Comparison of ENCODE assay signal across 8 cellular contexts in the genomic region with DNA sequence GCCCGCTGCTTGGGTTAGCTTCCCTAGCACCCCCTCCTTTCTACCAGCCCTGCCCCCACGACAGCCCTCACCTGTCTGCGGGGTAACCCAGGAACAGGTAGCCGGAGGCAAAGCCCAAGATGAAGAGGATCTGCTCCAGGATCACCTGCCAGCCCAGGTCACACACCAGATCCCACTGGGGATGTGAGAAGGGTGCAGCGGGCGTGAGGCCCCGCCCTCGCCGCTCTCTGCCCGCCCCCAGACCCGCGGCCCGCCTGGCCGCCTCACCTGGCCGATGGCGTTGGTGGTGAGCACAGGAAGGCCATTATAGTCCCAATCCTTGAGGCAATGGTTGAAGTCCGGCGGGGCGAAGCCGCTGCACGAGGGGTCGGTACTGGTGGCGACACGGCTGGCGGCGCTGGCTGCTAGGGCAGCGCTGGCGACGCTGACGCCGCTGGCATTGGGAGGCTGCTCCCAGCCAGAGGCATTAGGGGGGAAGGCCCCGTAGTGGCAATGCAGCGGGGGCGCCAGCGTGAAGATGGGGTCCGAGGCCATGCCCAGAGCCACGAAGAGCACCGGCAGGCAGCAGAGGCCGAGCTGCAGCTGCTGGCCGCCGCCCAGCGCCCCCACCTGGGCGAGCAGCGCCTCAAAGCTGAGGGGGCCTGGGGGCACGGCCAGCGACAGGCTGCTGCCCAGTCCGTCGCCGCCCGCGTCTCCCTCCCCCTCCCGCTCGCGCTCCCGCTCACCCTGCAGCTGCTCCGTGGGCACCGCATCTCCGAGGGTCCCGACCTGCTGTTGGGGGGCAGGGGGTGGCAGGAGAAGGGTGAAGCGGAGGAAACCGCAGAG. TPM values are rescaled to one million over a fixed set of nuclear protein-coding genes. Genes with fewer than 3 reads are reported as not detected.
DNase-seq lines count a peak whose midpoint lies in the region; ATAC-seq and TF ChIP-seq lines count a peak whose summit lies in the region.

No MANE protein-coding gene starts in this region.

- H3K36me3 Mint-ChIP-seq in memory B cell: peaks cover 3% of the 10 kb centered on the region
- H3K36me3 Mint-ChIP-seq in type B pancreatic cell: peaks cover 17% of the 10 kb centered on the region

- H3K27me3 ChIP-seq in dorsolateral prefrontal cortex: no peaks in the 10 kb centered on the region

- H3K9me3 Mint-ChIP-seq in memory B cell (no peaks in the 10 kb centered on the region), type B pancreatic cell (no peaks in the 10 kb centered on the region)

- DNase-seq in AG20443 (ENCODE audit: low spot score) (peak; percentile 50), NCI-H1092 (lab: John Stamatoyannopoulos, UW) (peak; percentile 54), dorsolateral prefrontal cortex (peak in 2 of 10 donors; percentile 49 to 55), memory B cell (ENCODE audit: low spot score in 2 of 2) (no peak), type B pancreatic cell (ENCODE audit: extremely low spot score, unreplicated experiment) (no peak), NCI-H510A (lab: John Stamatoyannopoulos, UW) (no peak)
- DNase-seq in activated effector memory CD4-positive, alpha-beta T cell treated with Interleukin-2 at 50 U/mL for 16 hours: no peak

- peaks cover 7% of the 10 kb centered on the region for H3K4me1 Mint-ChIP-seq in memory B cell
- H3K4me1 Mint-ChIP-seq in type B pancreatic cell (ENCODE audit: unreplicated experiment): peaks cover 9% of the 10 kb centered on the region

- peak overlapping the region; percentile 56 to 95 (median 87) for H3K4me3 ChIP-seq in dorsolateral prefrontal cortex

- peak overlapping the region; percentile 44 for H3K4me3 Mint-ChIP-seq in memory B cell
- peak overlapping the region; percentile 87 for H3K4me3 Mint-ChIP-seq in type B pancreatic cell

- peak overlapping the region; percentile 66 to 98 (median 94) for H3K27ac ChIP-seq in dorsolateral prefrontal cortex

- H3K27ac Mint-ChIP-seq in memory B cell (no peak overlapping the region), type B pancreatic cell (no peak overlapping the region)

- ATAC-seq in memory B cell (ENCODE audit: low read depth) (peak; percentile 11), GM21381 (IDR thresholded peaks at IDR 0.05; ENCODE audit: unreplicated experiment) (no peak)

- TF ChIP-seq CTCF in dorsolateral prefrontal cortex (IDR thresholded peaks at IDR 0.05 in 54 of 56, conservative IDR thresholded peaks at IDR 0.05 in 2 of 56; ENCODE audit: low read depth in 1 of 56, partially characterized antibody in 56 of 56): peak in 9 of 56 donors; percentile 7 to 43 (median 12)
- no peak for TF ChIP-seq CTCF in type B pancreatic cell (conservative IDR thresholded peaks at IDR 0.05)

- H3K27me3 Mint-ChIP-seq in memory B cell (peaks cover 44% of the 10 kb centered on the region), type B pancreatic cell (peaks cover 30% of the 10 kb centered on the region)

- intact Hi-C loops in dorsolateral prefrontal cortex (cut with DNase I): loop anchor here in 1 of 2 donors (10.0 kb wide), 1 partner anchor 113 kb away; a partner anchor contains a TSS

RNA-seq across cellular contexts. Expression of a gene that starts 0.8 kb away (rescaled TPM):
- total RNA-seq in dorsolateral prefrontal cortex (100 to 1,000 TPM; 238 to 610 (median 461) TPM), type B pancreatic cell (ENCODE audit: low replicate concordance) (16.8 and 52.5 TPM in 2 replicates)

RNA-seq across cellular contexts. Expression of a gene that starts 13.1 kb away (rescaled TPM):
- total RNA-seq in dorsolateral prefrontal cortex: 100 to 1,000 TPM in 1 of 120 experiments, 10 to 100 TPM in 118, 1 to 10 TPM in 1; 9.3 to 104 (median 26.2) TPM
- 41.0 and 59.3 TPM in 2 replicates for total RNA-seq in type B pancreatic cell (ENCODE audit: low replicate concordance)

RNA-seq across cellular contexts. Expression of a gene that starts 20.7 kb away (rescaled TPM):
- under 1 TPM in 3 of 120 experiments, not detected in 117; 0.36 to 0.71 (median 0.44) TPM for total RNA-seq in dorsolateral prefrontal cortex
- not detected in 2 replicates for total RNA-seq in type B pancreatic cell (ENCODE audit: low replicate concordance)

RNA-seq across cellular contexts. Expression of a gene that starts 25.0 kb away (rescaled TPM):
- total RNA-seq in dorsolateral prefrontal cortex (100 to 1,000 TPM in 13 of 120 experiments, 10 to 100 TPM in 104, 1 to 10 TPM in 3; 8.5 to 244 (median 46.0) TPM), type B pancreatic cell (ENCODE audit: low replicate concordance) (0.19 TPM in 1 of 2 replicates, not detected in the other)

RNA-seq across cellular contexts. Expression of a gene that starts 30.6 kb away (rescaled TPM):
- total RNA-seq in dorsolateral prefrontal cortex (100 to 1,000 TPM; 124 to 236 (median 157) TPM), type B pancreatic cell (ENCODE audit: low replicate concordance) (202 and 337 TPM in 2 replicates)

Comparison
In these comparisons a context has a peak if more than half of its experiments do, and no peak if none do; other contexts are left out.
1. DNase-seq: peak in AG20443 (single experiment) and NCI-H1092 (single experiment); none in memory B cell (0 of 2), type B pancreatic cell (single experiment), NCI-H510A (single experiment) and activated effector memory CD4-positive, alpha-beta T cell treated with Interleukin-2 at 50 U/mL for 16 hours (single experiment).